ENCODE assay signal across 32 cellular contexts in genomic region chr16:66432429-66432828, GRCh38. TPM values are rescaled to one million over a fixed set of nuclear protein-coding genes. Genes with fewer than 3 reads are reported as not detected.
"Had no signal": no experiment of that assay in that cellular context is flagged by ENCODE, and none has a peak within 500 bp of the region (broad histone marks: within the 10 kb centered on the region; RNA-seq: fewer than 3 reads in every experiment).

No MANE protein-coding gene starts in this region.

- H3K9me3 ChIP-seq: Peyer's patch had no signal

- H3K27me3 ChIP-seq: Peyer's patch had no signal

- H3K27ac Mint-ChIP-seq: activated CD4-positive, alpha-beta memory T cell treated with anti-CD3 and anti-CD28 coated beads for 36 hours; activated CD4-positive, alpha-beta T cell treated with anti-CD3 and anti-CD28 coated beads, Interleukin-2, amount 10 ng/mL, durations not matched to agents 7 days and 5 days; activated naive CD4-positive, alpha-beta T cell treated with anti-CD3 and anti-CD28 coated beads for 36 hours; activated naive CD8-positive, alpha-beta T cell; activated T-helper 17 cell treated with anti-CD3 and anti-CD28 coated beads, Interleukin-2, amount 50 U/mL, for 72 hours; brain had no signal

- H3K4me3 ChIP-seq: cardiac muscle cell, Peyer's patch had no signal

- H3K4me3 Mint-ChIP-seq: activated CD4-positive, alpha-beta memory T cell treated with anti-CD3 and anti-CD28 coated beads for 36 hours; activated CD4-positive, alpha-beta T cell treated with anti-CD3 and anti-CD28 coated beads, Interleukin-2, amount 10 ng/mL, durations not matched to agents 7 days and 5 days; activated naive CD4-positive, alpha-beta T cell treated with anti-CD3 and anti-CD28 coated beads for 36 hours; activated naive CD8-positive, alpha-beta T cell; activated T-cell treated with anti-CD3 and anti-CD28 coated beads, Interleukin-2, amount 50 U/mL, for 4 hours; activated T-helper 17 cell treated with anti-CD3 and anti-CD28 coated beads, Interleukin-2, amount 50 U/mL, for 72 hours; brain had no signal

- H3K9me3 Mint-ChIP-seq: activated CD4-positive, alpha-beta memory T cell treated with anti-CD3 and anti-CD28 coated beads for 36 hours; activated CD4-positive, alpha-beta T cell treated with anti-CD3 and anti-CD28 coated beads, Interleukin-2, amount 10 ng/mL, durations not matched to agents 7 days and 5 days; activated naive CD4-positive, alpha-beta T cell treated with anti-CD3 and anti-CD28 coated beads for 36 hours; activated T-cell treated with anti-CD3 and anti-CD28 coated beads, Interleukin-2, amount 50 U/mL, for 4 hours; activated T-helper 17 cell treated with anti-CD3 and anti-CD28 coated beads, Interleukin-2, amount 50 U/mL, for 72 hours had no signal

- H3K36me3 Mint-ChIP-seq: activated CD4-positive, alpha-beta memory T cell treated with anti-CD3 and anti-CD28 coated beads for 36 hours; activated naive CD8-positive, alpha-beta T cell; brain had no signal

- FAIRE-seq: astrocyte, colon, TTC549 had no signal

- H3K36me3 ChIP-seq: cardiac muscle cell, Peyer's patch had no signal

- ATAC-seq: activated T-cell treated with anti-CD3 and anti-CD28 coated beads, Interleukin-2, amount 50 U/mL, for 4 hours; activated T-helper 17 cell treated with anti-CD3 and anti-CD28 coated beads, Interleukin-2, amount 50 U/mL, for 72 hours had no signal

- DNase-seq: activated CD4-positive, alpha-beta memory T cell treated with anti-CD3 and anti-CD28 coated beads for 36 hours; activated CD4-positive, alpha-beta T cell treated with anti-CD3 and anti-CD28 coated beads, Interleukin-2, amount 10 ng/mL, durations not matched to agents 7 days and 5 days; activated CD4-positive, CD25-positive, alpha-beta regulatory T cell; activated CD8-positive, alpha-beta memory T cell treated with anti-CD3 and anti-CD28 coated beads for 24 hours; activated gamma-delta T cell; activated naive CD4-positive, alpha-beta T cell treated with anti-CD3 and anti-CD28 coated beads for 36 hours; activated T-cell treated with anti-CD3 and anti-CD28 coated beads, Interleukin-2, amount 50 U/mL, for 4 hours; amygdala; cerebellar nuclear complex; Karpas-422; MM.1S; NCI-H1105 treated with DMSO at 0.1 percent for 48 hours; NCI-H1436 treated with DMSO at 0.1 percent for 48 hours; NCI-H187; NCI-H2081; NCI-H2227 treated with DMSO at 0.1 percent for 48 hours; NCI-H446 treated with DMSO at 0.1 percent for 48 hours; NCI-H526 treated with DMSO at 0.1 percent for 48 hours; NK-92 treated with Interleukin-12 subunit alpha and Interleukin-12 subunit beta, amount 100 ng/mL, for 24 hours; OCI-M1; Peyer's patch; SHP77 treated with DMSO at 0.1 percent for 48 hours; T-helper 2 cell; T1000 had no signal

- H3K27ac ChIP-seq: cardiac muscle cell, Peyer's patch, RWPE1 had no signal

- H3K4me1 Mint-ChIP-seq: activated CD4-positive, alpha-beta T cell treated with anti-CD3 and anti-CD28 coated beads, Interleukin-2, amount 10 ng/mL, durations not matched to agents 7 days and 5 days; activated T-helper 17 cell treated with anti-CD3 and anti-CD28 coated beads, Interleukin-2, amount 50 U/mL, for 72 hours had no signal

RNA-seq across cellular contexts. Expression of gene BEAN1, which starts 5.3 kb away (rescaled TPM):
- total RNA-seq: activated CD4-positive, alpha-beta memory T cell treated with anti-CD3 and anti-CD28 coated beads for 36 hours; activated CD4-positive, alpha-beta T cell treated with anti-CD3 and anti-CD28 coated beads, Interleukin-2, amount 10 ng/mL, durations not matched to agents 7 days and 5 days; activated naive CD4-positive, alpha-beta T cell treated with anti-CD3 and anti-CD28 coated beads for 36 hours; activated T-cell treated with anti-CD3 and anti-CD28 coated beads, Interleukin-2, amount 50 U/mL, for 4 hours; activated T-helper 17 cell treated with anti-CD3 and anti-CD28 coated beads, Interleukin-2, amount 50 U/mL, for 72 hours; Peyer's patch had no signal
